ENCODE assay signal across 8 cellular contexts in genomic region chr4:124713213-124713592, GRCh38. TPM values are rescaled to one million over a fixed set of nuclear protein-coding genes. Genes with fewer than 3 reads are reported as not detected.
DNase-seq lines count a peak whose midpoint lies in the region; ATAC-seq and TF ChIP-seq lines count a peak whose summit lies in the region.

No MANE protein-coding gene starts in this region.

- TF ChIP-seq CTCF in heart right ventricle (IDR thresholded peaks at IDR 0.05), result peak; percentile 25 to 63 (median 56)
- TF ChIP-seq CTCF in omental fat pad (IDR thresholded peaks at IDR 0.05), result peak in 1 of 3 donors; percentile 27

- H3K9me3 ChIP-seq in adipocyte (ENCODE audit: control insufficient read depth, low read length), result no peaks in the 10 kb centered on the region
- H3K9me3 ChIP-seq in heart right ventricle, result no peaks in the 10 kb centered on the region

- H3K36me3 ChIP-seq in adipocyte (ENCODE audit: control insufficient read depth, insufficient read depth, low read length, severe bottlenecking), result no peaks in the 10 kb centered on the region
- H3K36me3 ChIP-seq in heart right ventricle, result no peaks in the 10 kb centered on the region

- H3K9ac ChIP-seq in adipocyte (ENCODE audit: low read length), result peak overlapping the region; percentile 94

- peaks cover 34% of the 10 kb centered on the region for H3K4me1 ChIP-seq in adipocyte (ENCODE audit: control insufficient read depth, insufficient read depth, low read length)
- H3K4me1 ChIP-seq in heart right ventricle, result peaks cover 0 to 41% (median 20%) of the 10 kb centered on the region in 9 donors

- DNase-seq in COLO668 (lab: John Stamatoyannopoulos, UW; ENCODE audit: unreplicated experiment) (peak; percentile 74), NCI-H82 treated with DMSO at 0.1 percent for 48 hours (lab: John Stamatoyannopoulos, UW; ENCODE audit: unreplicated experiment) (peak; percentile 42), adipocyte (ENCODE audit: low read depth) (peak; percentile 80), heart right ventricle (peak; percentile 74 to 82), omental fat pad (ENCODE audit: low spot score) (peak; percentile 55)

- intact Hi-C loops in heart right ventricle (cut with DNase I), result loop anchor here in 7 of 10 donors (5.0 to 10.0 kb wide), 5 partner anchors 222 to 378 kb away; no protein-coding TSS in a partner anchor

- H3K4me3 ChIP-seq in adipocyte (ENCODE audit: low read length), result peak overlapping the region; percentile 85
- peak overlapping the region; percentile 72 to 93 (median 88) for H3K4me3 ChIP-seq in heart right ventricle

- H3K27ac ChIP-seq in heart right ventricle, result peak overlapping the region; percentile 84 to 99 (median 97)

- WGBS in heart right ventricle, 2 donors, result 1% methylated on average over 11 of the region's 11 CpGs

- peak; percentile 42 for ATAC-seq in GM19035 (IDR thresholded peaks at IDR 0.05; ENCODE audit: unreplicated experiment)
- peak; percentile 34 for ATAC-seq in HG03342 (IDR thresholded peaks at IDR 0.05; ENCODE audit: unreplicated experiment)
- ATAC-seq in heart right ventricle, result peak; percentile 59 to 84 (median 72)
- peak; percentile 79 for ATAC-seq in omental fat pad (ENCODE audit: low FRiP score)
- ATAC-seq in GM21515 (IDR thresholded peaks at IDR 0.05; ENCODE audit: unreplicated experiment), result no peak

- H3K27me3 ChIP-seq in adipocyte (replicated peaks; ENCODE audit: control insufficient read depth, insufficient read depth, low read length) (no peaks in the 10 kb centered on the region), heart right ventricle (no peaks in the 10 kb centered on the region)

RNA-seq across cellular contexts. Expression of gene ANKRD50, which starts 0.7 kb away (rescaled TPM):
- total RNA-seq in heart right ventricle (10 to 100 TPM in 4 of 10 donors, 1 to 10 TPM in 6; 5.2 to 20.1 (median 8.5) TPM), omental fat pad (10 to 100 TPM; 10.6 to 21.0 (median 15.5) TPM)
- polyA plus RNA-seq in heart right ventricle, result 1 to 10 TPM; 2.1 to 2.4 TPM
